ENCODE assay signal across 18 cellular contexts in the genomic region with DNA sequence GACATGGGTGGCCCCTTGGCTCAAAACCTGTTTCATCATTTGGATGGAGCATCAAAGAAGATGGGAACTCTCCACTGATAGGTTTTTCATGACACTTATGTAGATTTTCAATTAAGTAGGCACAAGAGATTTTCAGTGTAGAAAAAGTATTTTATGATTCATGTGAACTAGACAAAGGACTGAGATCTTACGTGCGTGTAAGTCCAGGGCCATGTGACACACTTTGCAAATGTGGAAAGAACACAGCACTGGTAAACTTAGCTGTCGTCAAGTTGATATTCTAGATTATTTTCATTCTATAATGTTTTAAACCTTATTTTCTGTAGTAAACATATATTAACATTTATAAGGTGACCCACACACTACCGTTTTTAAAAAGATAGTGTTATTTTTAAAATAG.
"Had no signal": no experiment of that assay in that cellular context is flagged by ENCODE, and none has a peak within 500 bp of the region (broad histone marks: within the 10 kb centered on the region; RNA-seq: fewer than 3 reads in every experiment).

No MANE protein-coding gene starts in this region.

- H3K27me3 Mint-ChIP-seq: dendritic cell treated with granulocyte-macrophage colony-stimulating factor and Interleukin-4, amounts not matched to agents 40 ng/mL and 50 ng/mL, for 4 days; type B pancreatic cell had no signal

- DNase-seq: cerebellar nuclear complex; effector CD4-positive, alpha-beta T cell; foreskin fibroblast; heart left ventricle; hippocampal formation; left colon; natural killer cell; occipital lobe; pancreas; stimulated activated CD4-positive, alpha-beta T cell treated with anti-CD3 and anti-CD28 coated beads, Interleukin-2, amount 100 ng/mL, for 48 hours; stimulated activated naive CD4-positive, alpha-beta T cell treated with Interleukin-2 at 50 U/mL for 16 hours; thyroid gland had no signal

- H3K27me3 ChIP-seq: heart left ventricle, pancreas, right atrium auricular region, suprapubic skin, thyroid gland had no signal

- H3K9me3 ChIP-seq: heart left ventricle, pancreas, right atrium auricular region, suprapubic skin, thyroid gland had no signal

- H3K4me3 ChIP-seq: heart left ventricle, pancreas, right atrium auricular region, smooth muscle cell, suprapubic skin, thyroid gland had no signal

- ATAC-seq: left colon had no signal

- H3K36me3 Mint-ChIP-seq: mesothelial cell of epicardium, natural killer cell had no signal

- H3K36me3 ChIP-seq: heart left ventricle, pancreas, right atrium auricular region, suprapubic skin, thyroid gland had no signal

- H3K27ac ChIP-seq: pancreas had no signal

- H3K27ac Mint-ChIP-seq: dendritic cell treated with granulocyte-macrophage colony-stimulating factor and Interleukin-4, amounts not matched to agents 40 ng/mL and 50 ng/mL, for 4 days; mesothelial cell of epicardium; type B pancreatic cell had no signal

- H3K9me3 Mint-ChIP-seq: dendritic cell treated with granulocyte-macrophage colony-stimulating factor and Interleukin-4, amounts not matched to agents 40 ng/mL and 50 ng/mL, for 4 days; mesothelial cell of epicardium; natural killer cell; type B pancreatic cell had no signal

- H3K4me3 Mint-ChIP-seq: dendritic cell treated with granulocyte-macrophage colony-stimulating factor and Interleukin-4, amounts not matched to agents 40 ng/mL and 50 ng/mL, for 4 days; mesothelial cell of epicardium; natural killer cell; type B pancreatic cell had no signal
